Comparison of ENCODE assay signal across 1 cellular context in the genomic region with DNA sequence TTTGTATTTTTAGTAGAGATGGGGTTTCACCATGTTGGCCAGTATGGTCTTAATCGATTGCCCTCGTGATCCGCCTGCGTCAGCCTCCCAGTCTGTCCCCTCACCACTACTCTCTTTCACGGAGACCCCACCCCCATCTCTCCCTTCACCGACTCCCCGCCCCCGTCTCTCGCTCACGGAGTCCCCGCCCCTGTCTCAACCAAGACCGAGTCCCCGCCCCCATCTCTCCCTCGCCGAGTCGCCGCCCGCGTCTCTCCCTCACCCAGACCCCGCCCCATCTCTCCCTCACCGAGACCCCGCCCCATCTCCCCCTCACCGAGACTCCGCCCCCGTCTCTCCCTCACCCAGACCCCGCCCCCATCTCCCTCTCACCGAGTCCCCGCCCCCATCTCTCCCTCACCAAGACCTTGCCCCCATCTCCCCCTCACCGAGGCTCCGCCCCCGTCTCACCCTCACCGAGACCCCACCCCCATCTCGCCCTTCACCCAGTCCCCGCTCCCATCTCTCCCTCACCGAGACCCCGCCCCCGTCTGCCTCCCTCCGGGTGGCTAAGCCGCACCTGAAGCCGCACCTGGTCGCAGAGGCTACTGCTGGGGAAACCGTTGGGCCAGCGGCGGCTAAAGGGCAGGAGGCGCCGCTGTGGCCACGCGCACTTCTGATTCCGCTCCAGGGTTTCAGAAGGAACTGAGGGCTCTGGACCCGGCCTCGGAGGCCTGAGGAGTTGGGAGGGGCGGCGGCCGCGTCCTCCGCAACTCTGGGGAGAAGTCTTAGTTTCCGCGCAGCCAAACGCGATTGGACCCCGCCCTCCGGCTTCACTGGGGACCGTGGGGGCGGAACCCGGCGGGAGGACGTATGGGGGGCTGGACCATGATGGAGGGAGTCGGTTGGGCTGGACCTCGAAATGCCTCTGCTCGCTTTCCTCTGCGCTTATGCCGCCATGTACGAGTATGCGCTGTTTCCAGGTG.
A peak's percentile ranks its signal among the peaks of the same experiment; 100 is the strongest.
TF ChIP-seq lines count a peak whose summit lies in the region.

No MANE protein-coding gene starts in this region.

TF ChIP-seq in K562, 482 proteins besides CTCF, POLR2A, EP300 and RAD21 (continues in another document):
- TF ChIP-seq SRSF1 (IDR thresholded peaks at IDR 0.05; ENCODE audit: low read depth, low read length): no peak
- TF ChIP-seq FOXA1 (IDR thresholded peaks at IDR 0.05; ENCODE audit: borderline replicate concordance): no peak
- no peak for TF ChIP-seq ETS2 (tag; IDR thresholded peaks at IDR 0.05; ENCODE audit: borderline replicate concordance, poor library complexity, severe bottlenecking)
- TF ChIP-seq POLR2G (IDR thresholded peaks at IDR 0.05; ENCODE audit: low read depth, low read length): peak; percentile 98
- no peak for TF ChIP-seq ZNF707 (CRISPR knock-in tag; conservative IDR thresholded peaks at IDR 0.05)
- peak; percentile 51; the same call in 1 of the 2 replicates for TF ChIP-seq MBD2 (IDR thresholded peaks at IDR 0.05; ENCODE audit: borderline replicate concordance, low read depth)
- TF ChIP-seq USF2 (CRISPR knock-in tag; IDR thresholded peaks at IDR 0.05): no peak
- TF ChIP-seq STAG1 (CRISPR knock-in tag; IDR thresholded peaks at IDR 0.05; ENCODE audit: borderline replicate concordance): no peak
- TF ChIP-seq ZNF655 (CRISPR knock-in tag; IDR thresholded peaks at IDR 0.05): no peak
- TF ChIP-seq GABPB1 (CRISPR knock-in tag; IDR thresholded peaks at IDR 0.05): peak; percentile 12; the same call in 1 of the 2 replicates
- no peak for TF ChIP-seq ATF1 (CRISPR knock-in tag; IDR thresholded peaks at IDR 0.05)
- TF ChIP-seq ATF1 (tag; IDR thresholded peaks at IDR 0.05): peak; percentile 56
- no peak for TF ChIP-seq CHD7 (IDR thresholded peaks at IDR 0.05; ENCODE audit: low read depth, low read length)
- no peak for TF ChIP-seq ZNF134 (CRISPR knock-in tag; conservative IDR thresholded peaks at IDR 0.05)
- no peak for TF ChIP-seq SP2 (IDR thresholded peaks at IDR 0.05; ENCODE audit: extremely low read depth, low read depth, low read length, poor library complexity, severe bottlenecking)
- TF ChIP-seq PML (IDR thresholded peaks at IDR 0.05; ENCODE audit: low read length): no peak
- no peak for TF ChIP-seq ARNT (IDR thresholded peaks at IDR 0.05)
- TF ChIP-seq, protein P1, sequence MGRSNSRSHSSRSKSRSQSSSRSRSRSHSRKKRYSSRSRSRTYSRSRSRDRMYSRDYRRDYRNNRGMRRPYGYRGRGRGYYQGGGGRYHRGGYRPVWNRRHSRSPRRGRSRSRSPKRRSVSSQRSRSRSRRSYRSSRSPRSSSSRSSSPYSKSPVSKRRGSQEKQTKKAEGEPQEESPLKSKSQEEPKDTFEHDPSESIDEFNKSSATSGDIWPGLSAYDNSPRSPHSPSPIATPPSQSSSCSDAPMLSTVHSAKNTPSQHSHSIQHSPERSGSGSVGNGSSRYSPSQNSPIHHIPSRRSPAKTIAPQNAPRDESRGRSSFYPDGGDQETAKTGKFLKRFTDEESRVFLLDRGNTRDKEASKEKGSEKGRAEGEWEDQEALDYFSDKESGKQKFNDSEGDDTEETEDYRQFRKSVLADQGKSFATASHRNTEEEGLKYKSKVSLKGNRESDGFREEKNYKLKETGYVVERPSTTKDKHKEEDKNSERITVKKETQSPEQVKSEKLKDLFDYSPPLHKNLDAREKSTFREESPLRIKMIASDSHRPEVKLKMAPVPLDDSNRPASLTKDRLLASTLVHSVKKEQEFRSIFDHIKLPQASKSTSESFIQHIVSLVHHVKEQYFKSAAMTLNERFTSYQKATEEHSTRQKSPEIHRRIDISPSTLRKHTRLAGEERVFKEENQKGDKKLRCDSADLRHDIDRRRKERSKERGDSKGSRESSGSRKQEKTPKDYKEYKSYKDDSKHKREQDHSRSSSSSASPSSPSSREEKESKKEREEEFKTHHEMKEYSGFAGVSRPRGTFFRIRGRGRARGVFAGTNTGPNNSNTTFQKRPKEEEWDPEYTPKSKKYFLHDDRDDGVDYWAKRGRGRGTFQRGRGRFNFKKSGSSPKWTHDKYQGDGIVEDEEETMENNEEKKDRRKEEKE (IDR thresholded peaks at IDR 0.05; ENCODE audit: borderline replicate concordance in 1 of 2, control insufficient read depth in 1 of 2, low read depth in 2 of 2, low read length in 1 of 2): no peak
- no peak for TF ChIP-seq SNIP1 (IDR thresholded peaks at IDR 0.05; ENCODE audit: low read depth)
- peak; percentile 95 for TF ChIP-seq CTBP1 (IDR thresholded peaks at IDR 0.05; ENCODE audit: borderline replicate concordance)
- no peak for TF ChIP-seq ZNF77 (CRISPR knock-in tag; IDR thresholded peaks at IDR 0.05)
- TF ChIP-seq ZKSCAN1 (IDR thresholded peaks at IDR 0.05; ENCODE audit: low read depth, low read length): peak; percentile 12; the same call in 1 of the 2 replicates
- no peak for TF ChIP-seq ADNP (tag; IDR thresholded peaks at IDR 0.05)
- TF ChIP-seq ID3 (CRISPR knock-in tag; IDR thresholded peaks at IDR 0.05): no peak
- TF ChIP-seq ID3 (tag; IDR thresholded peaks at IDR 0.05): 0 out of 2 replicates have a peak, but pooled peaks have one; percentile 52
- TF ChIP-seq ZBTB49 (CRISPR knock-in tag; IDR thresholded peaks at IDR 0.05; ENCODE audit: borderline replicate concordance): no peak
- TF ChIP-seq, protein P2, sequence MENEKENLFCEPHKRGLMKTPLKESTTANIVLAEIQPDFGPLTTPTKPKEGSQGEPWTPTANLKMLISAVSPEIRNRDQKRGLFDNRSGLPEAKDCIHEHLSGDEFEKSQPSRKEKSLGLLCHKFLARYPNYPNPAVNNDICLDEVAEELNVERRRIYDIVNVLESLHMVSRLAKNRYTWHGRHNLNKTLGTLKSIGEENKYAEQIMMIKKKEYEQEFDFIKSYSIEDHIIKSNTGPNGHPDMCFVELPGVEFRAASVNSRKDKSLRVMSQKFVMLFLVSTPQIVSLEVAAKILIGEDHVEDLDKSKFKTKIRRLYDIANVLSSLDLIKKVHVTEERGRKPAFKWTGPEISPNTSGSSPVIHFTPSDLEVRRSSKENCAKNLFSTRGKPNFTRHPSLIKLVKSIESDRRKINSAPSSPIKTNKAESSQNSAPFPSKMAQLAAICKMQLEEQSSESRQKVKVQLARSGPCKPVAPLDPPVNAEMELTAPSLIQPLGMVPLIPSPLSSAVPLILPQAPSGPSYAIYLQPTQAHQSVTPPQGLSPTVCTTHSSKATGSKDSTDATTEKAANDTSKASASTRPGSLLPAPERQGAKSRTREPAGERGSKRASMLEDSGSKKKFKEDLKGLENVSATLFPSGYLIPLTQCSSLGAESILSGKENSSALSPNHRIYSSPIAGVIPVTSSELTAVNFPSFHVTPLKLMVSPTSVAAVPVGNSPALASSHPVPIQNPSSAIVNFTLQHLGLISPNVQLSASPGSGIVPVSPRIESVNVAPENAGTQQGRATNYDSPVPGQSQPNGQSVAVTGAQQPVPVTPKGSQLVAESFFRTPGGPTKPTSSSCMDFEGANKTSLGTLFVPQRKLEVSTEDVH (IDR thresholded peaks at IDR 0.05; ENCODE audit: low read depth, partially characterized antibody): peak; percentile 43
- peak; percentile 25 for TF ChIP-seq NFYB (IDR thresholded peaks at IDR 0.05; ENCODE audit: extremely low read depth, insufficient read length)
